Comparison of ENCODE assay signal across 8 cellular contexts in genomic region chr13:26707122-26708006, GRCh38. TPM values are rescaled to one million over a fixed set of nuclear protein-coding genes. Genes with fewer than 3 reads are reported as not detected.
A peak's percentile ranks its signal among the peaks of the same experiment; 100 is the strongest.
DNase-seq lines count a peak whose midpoint lies in the region; ATAC-seq, FAIRE-seq and TF ChIP-seq lines count a peak whose summit lies in the region.

No MANE protein-coding gene starts in this region.

- no peak overlapping the region for H3K4me3 ChIP-seq in left ventricle myocardium inferior

- no peak overlapping the region for H3K27ac ChIP-seq in left ventricle myocardium inferior (replicated peaks)

- no peak for FAIRE-seq in HTR-8/SVneo (lab: Jason Lieb, UNC)

- no peaks in the 10 kb centered on the region for H3K36me3 ChIP-seq in left ventricle myocardium inferior

- peak; percentile 57 for DNase-seq in EH (ENCODE audit: low read depth)
- DNase-seq in HTR-8/SVneo (ENCODE audit: insufficient read length, low spot score) = peak; percentile 50
- peak; percentile 0 for DNase-seq in NCI-H774 (lab: John Stamatoyannopoulos, UW)
- DNase-seq in amniotic epithelial cell (ENCODE audit: low read depth) = peak; percentile 53
- no peak for DNase-seq in left ventricle myocardium inferior
- DNase-seq in retina = peak; percentile 58
- DNase-seq in cortex of kidney (lab: John Stamatoyannopoulos, UW) = no peak

- intact Hi-C loops in left ventricle myocardium inferior (cut with micrococcal nuclease) = loop anchor here (5.0 kb wide), 2 partner anchors 165 to 220 kb away; no protein-coding TSS in a partner anchor

- H3K4me1 ChIP-seq in left ventricle myocardium inferior = no peaks in the 10 kb centered on the region

- ATAC-seq in HG02970 (IDR thresholded peaks at IDR 0.05; ENCODE audit: low FRiP score, unreplicated experiment) = no peak

- H3K9me3 ChIP-seq in left ventricle myocardium inferior (replicated peaks) = peaks cover 9% of the 10 kb centered on the region

- TF ChIP-seq CTCF in left ventricle myocardium inferior (IDR thresholded peaks at IDR 0.05; ENCODE audit: borderline replicate concordance) = peak; percentile 80

- H3K27me3 ChIP-seq in left ventricle myocardium inferior (ENCODE audit: low read depth) = peaks cover 47% of the 10 kb centered on the region

RNA-seq across cellular contexts. Expression of gene GPR12, which starts 53.2 kb away (rescaled TPM):
- total RNA-seq in left ventricle myocardium inferior = 0.14 TPM

Comparison
In these comparisons a context has a peak if more than half of its experiments do, and no peak if none do; other contexts are left out.
1. DNase-seq: peak in EH (single experiment), HTR-8/SVneo (single experiment), NCI-H774 (single experiment), amniotic epithelial cell (single experiment) and retina (single experiment); none in left ventricle myocardium inferior (single experiment) and cortex of kidney (single experiment).